2 cellular contexts compared by ENCODE assay signal in genomic region chr11:36817336-36817965, GRCh38.
TF ChIP-seq lines count a peak whose summit lies in the region.

No MANE protein-coding gene starts in this region.

TF ChIP-seq in SK-N-SH, 30 proteins besides CTCF, POLR2A, EP300 and RAD21 (continued from another document):
- TF ChIP-seq REST (IDR thresholded peaks at IDR 0.05; ENCODE audit: low read depth, low read length) (no peak), FOXM1 (IDR thresholded peaks at IDR 0.05; ENCODE audit: low read depth) (no peak), JUND (IDR thresholded peaks at IDR 0.05) (0 out of 2 replicates have a peak, but pooled peaks have one; percentile 29), GATA2 (CRISPR knock-in tag; IDR thresholded peaks at IDR 0.05) (no peak), FOXJ3 (CRISPR knock-in tag; IDR thresholded peaks at IDR 0.05) (no peak), USF1 (IDR thresholded peaks at IDR 0.05; ENCODE audit: borderline replicate concordance, low read depth) (no peak), FOSL2 (IDR thresholded peaks at IDR 0.05; ENCODE audit: borderline replicate concordance, low read depth) (peak; percentile 24; the same call in 1 of the 2 replicates), EZH2phosphoT487 (IDR thresholded peaks at IDR 0.05; ENCODE audit: borderline replicate concordance, low read depth) (no peak), RCOR1 (IDR thresholded peaks at IDR 0.05; ENCODE audit: low read length) (no peak), RFX5 (IDR thresholded peaks at IDR 0.05; ENCODE audit: low read length) (no peak), ELF1 (IDR thresholded peaks at IDR 0.05) (no peak)

TF ChIP-seq in SK-N-SH treated with all-trans-retinoic acid at 6 μM for 48 hours, 23 proteins besides CTCF, POLR2A, EP300 and RAD21 (continued from another document):
- TF ChIP-seq CSRNP3 (CRISPR knock-in tag; IDR thresholded peaks at IDR 0.05) (no peak), ZFP30 (CRISPR knock-in tag; IDR thresholded peaks at IDR 0.05) (no peak), TOX (CRISPR knock-in tag; IDR thresholded peaks at IDR 0.05; ENCODE audit: borderline replicate concordance) (no peak), POU6F1 (CRISPR knock-in tag; IDR thresholded peaks at IDR 0.05; ENCODE audit: borderline replicate concordance, low read depth) (no peak), ZNF8 (CRISPR knock-in tag; IDR thresholded peaks at IDR 0.05) (no peak), ISL1 (CRISPR knock-in tag; IDR thresholded peaks at IDR 0.05) (no peak), ESRRG (CRISPR knock-in tag; IDR thresholded peaks at IDR 0.05) (no peak), OSR1 (CRISPR knock-in tag; IDR thresholded peaks at IDR 0.05) (no peak), CSDC2 (CRISPR knock-in tag; IDR thresholded peaks at IDR 0.05) (no peak), ZNF70 (CRISPR knock-in tag; IDR thresholded peaks at IDR 0.05) (no peak), GLIS3 (CRISPR knock-in tag; IDR thresholded peaks at IDR 0.05) (no peak)
